ENCODE assay signal across 27 cellular contexts in genomic region chr1:151482017-151482416, GRCh38.
"Had no signal": no experiment of that assay in that cellular context is flagged by ENCODE, and none has a peak within 500 bp of the region (broad histone marks: within the 10 kb centered on the region; RNA-seq: fewer than 3 reads in every experiment).

No MANE protein-coding gene starts in this region.

- H3K9me3 ChIP-seq: testis, thyroid gland, upper lobe of right lung, uterus, vagina had no signal

- DNase-seq: stimulated activated CD4-positive, alpha-beta T cell treated with anti-CD3 and anti-CD28 coated beads, Interleukin-2, amount 100 ng/mL, for 48 hours; stimulated activated CD4-positive, alpha-beta T cell treated with anti-CD3 and anti-CD28 coated beads, Interleukin-4, amount 100 ng/mL, for 1 hour; stimulated activated CD4-positive, alpha-beta T cell treated with anti-CD3 and anti-CD28 coated beads, Interleukin-4, amount 100 ng/mL, for 24 hours; stimulated activated CD4-positive, alpha-beta T cell treated with anti-CD3 and anti-CD28 coated beads, Interleukin-4, amount 100 ng/mL, for 4 hours; stimulated activated CD8-positive, alpha-beta memory T cell treated with anti-CD3 and anti-CD28 coated beads, Interleukin-4, amount 100 ng/mL, for 48 hours; stimulated activated naive B cell treated with anti-CD40 and anti-IgM and Interleukin-4, amounts not matched to agents 10 μg/mL and 1 μg/mL and 100 μg/mL, for 72 hours; stimulated activated naive CD4-positive, alpha-beta T cell; stimulated activated naive CD4-positive, alpha-beta T cell treated with Interleukin-2 at 50 U/mL for 16 hours; stimulated activated naive CD8-positive, alpha-beta T cell treated with anti-CD3 and anti-CD28 coated beads, Interleukin-15, amount 100 ng/mL, for 72 hours; stimulated activated naive CD8-positive, alpha-beta T cell treated with anti-CD3 and anti-CD28 coated beads, Interleukin-15, Interleukin-2, amounts not matched to agents 100 U/mL and 50 U/mL, for 24 hours; stomach; substantia nigra; testis; thyroid gland; tibial artery; transverse colon; trophoblast cell; upper lobe of right lung; uterus had no signal

- FAIRE-seq: urothelium cell line had no signal

- H3K27ac ChIP-seq: stomach, suprapubic skin, testis, thoracic aorta, thyroid gland, tibial artery, tibial nerve, transverse colon, upper lobe of left lung, upper lobe of right lung, uterus, vagina had no signal

- H3K4me3 ChIP-seq: stomach, suprapubic skin, testis, thoracic aorta, thyroid gland, tibial artery, tibial nerve, transverse colon, upper lobe of left lung, upper lobe of right lung, uterus, vagina had no signal

- ATAC-seq: stimulated activated effector memory CD8-positive, alpha-beta T cell treated with anti-CD3 and anti-CD28 coated beads, Interleukin-12 subunit alpha, Interleukin-12 subunit beta, amount 100 ng/mL, for 72 hours; stimulated activated memory B cell treated with anti-CD40 and anti-IgM and Interleukin-4, amounts not matched to agents 10 μg/mL and 1 μg/mL and 100 μg/mL, for 72 hours; stimulated activated naive B cell treated with anti-CD40 and anti-IgM and Interleukin-4, amounts not matched to agents 10 μg/mL and 1 μg/mL and 100 μg/mL, for 72 hours; stimulated activated naive CD8-positive, alpha-beta T cell treated with anti-CD3 and anti-CD28 coated beads, Interleukin-15, amount 100 ng/mL, for 72 hours; stimulated activated naive CD8-positive, alpha-beta T cell treated with anti-CD3 and anti-CD28 coated beads, Interleukin-15, Interleukin-2, amounts not matched to agents 100 U/mL and 50 U/mL, for 24 hours; upper lobe of right lung had no signal

- H3K27me3 ChIP-seq: stomach, suprapubic skin, testis, thyroid gland, tibial nerve, transverse colon, upper lobe of left lung, upper lobe of right lung, uterus, vagina had no signal

- H3K36me3 ChIP-seq: stomach, suprapubic skin, thoracic aorta, thyroid gland, tibial artery, tibial nerve, transverse colon, upper lobe of left lung, upper lobe of right lung, uterus, vagina had no signal

- H3K4me1 ChIP-seq: stomach, suprapubic skin, testis, thyroid gland, tibial artery, tibial nerve, upper lobe of left lung, upper lobe of right lung, uterus, vagina had no signal
